Comparison of ENCODE assay signal across 10 cellular contexts in genomic region chr22:45867118-45867905, GRCh38.
DNase-seq lines count a peak whose midpoint lies in the region; ATAC-seq and TF ChIP-seq lines count a peak whose summit lies in the region.
"Had no signal": no experiment of that assay in that cellular context is flagged by ENCODE, and none has a peak within 500 bp of the region (broad histone marks: within the 10 kb centered on the region; RNA-seq: fewer than 3 reads in every experiment).

No MANE protein-coding gene starts in this region.

- TF ChIP-seq CTCF in AG04449 (IDR thresholded peaks at IDR 0.05; ENCODE audit: insufficient read depth, low read length, missing control alignments): peak; percentile 41
- peak; percentile 35 for TF ChIP-seq CTCF in RWPE1 (conservative IDR thresholded peaks at IDR 0.05; ENCODE audit: low read depth)
- peak; percentile 12 for TF ChIP-seq CTCF in foreskin fibroblast (IDR thresholded peaks at IDR 0.05; ENCODE audit: low read depth, low read length)
- TF ChIP-seq CTCF in transverse colon (IDR thresholded peaks at IDR 0.05): peak in 1 of 5 experiments; percentile 5

- in situ Hi-C loops in transverse colon (cut with MboI; ENCODE audit: low pct_ligation_motif_present in 1 of 4, low pct_unique_long_range_greater_than_20kb in 1 of 4, low sequenced_read_pairs in 3 of 4): no loop called here

- H3K27me3 ChIP-seq in transverse colon: peaks cover 75% of the 10 kb centered on the region

- intact Hi-C loops in transverse colon (cut with DNase I; ENCODE audit: low total_unique reads): no loop called here

- no peak for ATAC-seq in HG03039 (IDR thresholded peaks at IDR 0.05; ENCODE audit: unreplicated experiment)

- H3K4me3 ChIP-seq in AG04449 (ENCODE audit: low read depth, low read length) (peak overlapping the region; percentile 36), foreskin fibroblast (ENCODE audit: low read depth in 1 of 2, low read length in 2 of 2) (peak overlapping the region; percentile 28 to 29), transverse colon (peak overlapping the region in 1 of 4 donors; percentile 25)

- peaks cover 0 to 22% (median 13%) of the 10 kb centered on the region in 4 donors for H3K4me1 ChIP-seq in transverse colon

- 11% methylated on average over 46 of the region's 87 CpGs; no CpG with 5 or more reads in 1 of the 2 donors for WGBS in transverse colon (ENCODE audit: low coverage in 1 of 2), 2 donors

- POLR2A ChIA-PET in AG04449 (lab: Yijun Ruan, JAX): no interaction called here
- POLR2A ChIA-PET in RWPE1 (lab: Yijun Ruan, JAX; ENCODE audit: low non-redundant PET): no interaction called here

- TF ChIP-seq EP300 in transverse colon (IDR thresholded peaks at IDR 0.05; ENCODE audit: low read depth): no peak

- H3K27ac ChIP-seq in RWPE1: no peak overlapping the region
- H3K27ac ChIP-seq in transverse colon: no peak overlapping the region
- H3K27ac ChIP-seq: KMS-11 had no signal

- CTCF ChIA-PET in AG04449 (lab: Yijun Ruan, JAX) (interaction anchor here (0.7 to 5.4 kb wide), 18 partner anchors 7 to 290 kb away, joined by 3 to 55 read pairs (median 3); no protein-coding TSS in a partner anchor), RWPE1 (lab: Yijun Ruan, JAX) (interaction anchor here (0.6 to 0.7 kb wide), 3 partner anchors 91 to 289 kb away, joined by 3 to 4 read pairs (median 3); no protein-coding TSS in a partner anchor)

- no peak for DNase-seq in AG04449 (ENCODE audit: low read depth, low spot score)
- no peak for DNase-seq in RWPE1 (ENCODE audit: low spot score)
- DNase-seq in foreskin fibroblast: peak in 1 of 2 donors; percentile 64
- DNase-seq in mucosa of gallbladder (ENCODE audit: low spot score): peak; percentile 9
- DNase-seq in Ammon's horn (ENCODE audit: low spot score): no peak
- DNase-seq in transverse colon: no peak
- no peak for DNase-seq in pons (ENCODE audit: low spot score)
- DNase-seq: CD4-positive, alpha-beta memory T cell had no signal

- no peak for TF ChIP-seq POLR2A in transverse colon (IDR thresholded peaks at IDR 0.05)

- no peaks in the 10 kb centered on the region for H3K9me3 ChIP-seq in transverse colon

- no peaks in the 10 kb centered on the region for H3K36me3 ChIP-seq in transverse colon
